In the genomic region with DNA sequence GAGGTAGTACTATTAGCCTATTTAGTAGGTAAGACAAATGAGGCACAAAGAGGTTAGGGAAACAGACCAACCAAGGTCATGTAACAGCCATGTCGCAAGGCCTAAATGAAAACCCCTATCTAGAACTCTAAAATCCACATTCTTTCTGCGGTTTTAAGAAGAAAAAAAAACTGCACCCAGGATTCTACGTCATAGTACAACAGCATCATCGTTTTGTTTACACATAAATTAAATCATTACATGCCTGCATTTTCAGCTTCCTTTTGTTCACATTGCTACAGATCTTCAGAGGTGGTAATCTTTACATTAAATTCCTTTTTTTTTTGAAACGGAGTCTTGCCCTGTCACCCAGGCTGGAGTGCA, we compare ENCODE assay signal across 7 cellular contexts. TPM values are rescaled to one million over a fixed set of nuclear protein-coding genes. Genes with fewer than 3 reads are reported as not detected.
A peak's percentile ranks its signal among the peaks of the same experiment; 100 is the strongest.
DNase-seq lines count a peak whose midpoint lies in the region; ATAC-seq and TF ChIP-seq lines count a peak whose summit lies in the region.

No MANE protein-coding gene starts in this region.

- H3K27ac ChIP-seq in Peyer's patch = peak overlapping the region; percentile 68 to 84 (median 78)
- H3K27ac ChIP-seq in esophagus muscularis mucosa (replicated peaks in 1 of 4) = peak overlapping the region; percentile 80 to 87 (median 85)
- H3K27ac ChIP-seq in spleen = peak overlapping the region; percentile 72 to 89 (median 86)

- TF ChIP-seq EP300 in esophagus muscularis mucosa (IDR thresholded peaks at IDR 0.05) = no peak

- 72% methylated on average over 5 of the region's 5 CpGs for WGBS in esophagus muscularis mucosa
- 69 to 78% (median 72%) methylated on average over 5 of the region's 5 CpGs for WGBS in spleen, 5 donors

- H3K36me3 ChIP-seq in Peyer's patch (peaks cover 0 to 27% (median 0%) of the 10 kb centered on the region in 3 donors), esophagus muscularis mucosa (peaks cover 0 to 28% (median 14%) of the 10 kb centered on the region in 4 donors), spleen (peaks cover 0 to 33% (median 18%) of the 10 kb centered on the region in 6 donors)

- TF ChIP-seq POLR2A in Peyer's patch (IDR thresholded peaks at IDR 0.05) (no peak), esophagus muscularis mucosa (IDR thresholded peaks at IDR 0.05; ENCODE audit: low read depth) (no peak), spleen (IDR thresholded peaks at IDR 0.05) (no peak)

- H3K9me3 ChIP-seq in Peyer's patch (no peaks in the 10 kb centered on the region), esophagus muscularis mucosa (no peaks in the 10 kb centered on the region), spleen (no peaks in the 10 kb centered on the region)

- ATAC-seq in HG02870 (IDR thresholded peaks at IDR 0.05; ENCODE audit: unreplicated experiment) = peak; percentile 3
- ATAC-seq in HG03354 (IDR thresholded peaks at IDR 0.05; ENCODE audit: poor library complexity, severe bottlenecking, unreplicated experiment) = no peak

- no peak for TF ChIP-seq CTCF in Peyer's patch (IDR thresholded peaks at IDR 0.05)
- TF ChIP-seq CTCF in esophagus muscularis mucosa (IDR thresholded peaks at IDR 0.05) = no peak
- TF ChIP-seq CTCF in spleen (IDR thresholded peaks at IDR 0.05 in 8 of 11, conservative IDR thresholded peaks at IDR 0.05 in 3 of 11) = no peak

- H3K27me3 ChIP-seq in Peyer's patch (no peaks in the 10 kb centered on the region), esophagus muscularis mucosa (no peaks in the 10 kb centered on the region), spleen (replicated peaks in 1 of 7) (peaks cover 0 to 19% (median 0%) of the 10 kb centered on the region in 7 donors)

- peak overlapping the region in 2 of 4 donors; percentile 69 to 84 for H3K4me3 ChIP-seq in Peyer's patch
- peak overlapping the region; percentile 69 to 86 (median 78) for H3K4me3 ChIP-seq in esophagus muscularis mucosa
- H3K4me3 ChIP-seq in spleen = peak overlapping the region in 6 of 8 donors; percentile 62 to 97 (median 84)

- DNase-seq in Peyer's patch = no peak
- DNase-seq in esophagus muscularis mucosa (ENCODE audit: extremely low spot score) = no peak
- DNase-seq in spleen = no peak
- no peak for DNase-seq in cortex of kidney (lab: John Stamatoyannopoulos, UW)
- DNase-seq in midbrain (lab: John Stamatoyannopoulos, UW) = no peak

- intact Hi-C loops in esophagus muscularis mucosa (cut with DNase I) = no loop called here
- intact Hi-C loops in spleen (cut with DNase I; ENCODE audit: low total_unique reads) = no loop called here

- H3K4me1 ChIP-seq in Peyer's patch (peaks cover 0 to 14% (median 2%) of the 10 kb centered on the region in 4 donors), esophagus muscularis mucosa (peaks cover 16 to 34% (median 31%) of the 10 kb centered on the region in 4 donors), spleen (peaks cover 18 to 43% (median 36%) of the 10 kb centered on the region in 6 donors)

RNA-seq across cellular contexts. Expression of a gene that starts 0.5 kb away (rescaled TPM):
- total RNA-seq in Peyer's patch = 10 to 100 TPM; 37.3 to 48.7 (median 38.2) TPM
- 10 to 100 TPM; 64.5 to 78.2 (median 70.7) TPM for total RNA-seq in esophagus muscularis mucosa
- 10 to 100 TPM; 53.4 to 75.8 (median 60.4) TPM for total RNA-seq in spleen
- polyA plus RNA-seq in spleen = 10 to 100 TPM; 49.0 to 57.5 (median 52.7) TPM
